ENCODE assay signal across 13 cellular contexts in genomic region chr2:46702537-46702936, GRCh38.
"Had no signal": no experiment of that assay in that cellular context is flagged by ENCODE, and none has a peak within 500 bp of the region (broad histone marks: within the 10 kb centered on the region; RNA-seq: fewer than 3 reads in every experiment).

No MANE protein-coding gene starts in this region.

- ATAC-seq: gastroesophageal sphincter, T-helper 17 cell had no signal

- H3K27ac Mint-ChIP-seq: activated B cell treated with CpG ODN at 0.5 μM for 24 hours, T-helper 17 cell had no signal

- H3K9me3 ChIP-seq: ascending aorta, esophagus squamous epithelium, gastroesophageal sphincter, stomach had no signal

- H3K27me3 Mint-ChIP-seq: activated B cell treated with CpG ODN at 0.5 μM for 24 hours, T-helper 17 cell had no signal

- H3K36me3 ChIP-seq: ascending aorta, cardiac muscle cell, esophagus squamous epithelium, gastroesophageal sphincter, stomach had no signal

- H3K27me3 ChIP-seq: ascending aorta, cardiac muscle cell, esophagus squamous epithelium, gastroesophageal sphincter, stomach had no signal

- H3K4me3 ChIP-seq: ascending aorta, cardiac muscle cell, esophagus squamous epithelium, gastroesophageal sphincter, stomach had no signal

- FAIRE-seq: colon, small intestine, TTC549 had no signal

- H3K9me3 Mint-ChIP-seq: activated B cell treated with CpG ODN at 0.5 μM for 24 hours had no signal

- DNase-seq: activated B cell treated with CpG ODN at 0.5 μM for 24 hours; activated gamma-delta T cell; activated T-cell treated with anti-CD3 and anti-CD28 coated beads, Interleukin-2, amount 50 U/mL, for 1 hour; esophagus squamous epithelium; retina; small intestine; stomach; T-helper 17 cell had no signal

- H3K27ac ChIP-seq: ascending aorta, cardiac muscle cell, esophagus squamous epithelium, gastroesophageal sphincter, stomach had no signal

- H3K4me3 Mint-ChIP-seq: activated B cell treated with CpG ODN at 0.5 μM for 24 hours, T-helper 17 cell had no signal
